Comparison of ENCODE assay signal across 8 cellular contexts in the genomic region with DNA sequence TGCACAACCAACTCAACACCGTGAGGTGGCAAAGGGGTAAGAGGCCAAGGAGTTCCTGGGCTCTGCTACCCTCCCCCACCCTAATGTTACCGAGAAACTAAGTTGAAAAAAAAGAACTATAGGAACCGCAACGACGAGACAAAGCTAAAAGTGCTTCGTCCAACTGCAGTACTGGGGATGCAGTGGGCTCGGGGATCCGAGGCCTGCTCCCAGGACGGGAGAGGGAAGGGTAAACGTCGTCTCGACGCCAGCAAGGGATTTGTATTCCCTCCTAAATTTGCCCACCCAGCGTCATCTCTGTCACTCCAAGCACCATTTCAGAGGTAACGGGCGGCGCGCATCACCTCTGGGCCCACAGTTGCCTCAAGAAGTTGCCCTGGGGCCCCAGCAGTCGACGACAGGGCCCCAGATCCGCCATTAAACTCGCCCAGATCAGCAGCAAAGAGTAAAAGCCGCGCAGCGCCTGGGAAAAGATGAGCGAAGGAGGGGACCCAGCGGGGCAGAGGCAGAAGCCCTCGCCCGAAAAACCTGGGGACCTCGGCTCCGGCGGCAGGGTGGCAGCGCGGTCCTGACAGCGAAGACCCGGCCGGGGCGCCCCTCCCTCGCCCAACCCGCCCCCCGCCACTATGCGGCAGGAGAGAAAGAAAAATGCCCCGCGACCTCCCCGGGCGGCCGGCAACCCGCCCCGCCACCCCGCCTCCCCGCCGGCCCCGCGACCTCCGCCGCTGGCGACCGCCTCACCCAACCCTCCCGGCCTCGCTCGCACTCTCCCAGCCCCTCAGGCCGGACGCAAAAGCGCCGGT. TPM values are rescaled to one million over a fixed set of nuclear protein-coding genes. Genes with fewer than 3 reads are reported as not detected.
A peak's percentile ranks its signal among the peaks of the same experiment; 100 is the strongest.
DNase-seq lines count a peak whose midpoint lies in the region; ATAC-seq and TF ChIP-seq lines count a peak whose summit lies in the region.

No MANE protein-coding gene starts in this region.

- peak overlapping the region; percentile 86 for H3K4me2 ChIP-seq in Karpas-422 (ENCODE audit: low read depth, low read length, poor library complexity, severe bottlenecking)

- no peaks in the 10 kb centered on the region for H3K9me2 ChIP-seq in Karpas-422 (replicated peaks; ENCODE audit: insufficient read depth, low read length)

- H3K36me3 ChIP-seq in Karpas-422 (ENCODE audit: insufficient read depth, low read length): peaks cover 9% of the 10 kb centered on the region
- no peaks in the 10 kb centered on the region for H3K36me3 ChIP-seq in lung (ENCODE audit: control insufficient read depth in 2 of 2, insufficient read depth in 2 of 2, low read length in 2 of 2)

- DNase-seq in AG08396 (ENCODE audit: low spot score) (peak; percentile 29), Karpas-422 (peak; percentile 77), dermis blood vessel endothelial cell (peak; percentile 42), lung (ENCODE audit: low spot score) (peak; percentile 35), NCI-H510A treated with DMSO at 0.1 percent for 48 hours (lab: John Stamatoyannopoulos, UW) (no peak)
- DNase-seq in activated CD4-positive, alpha-beta T cell treated with anti-CD3 and anti-CD28 coated beads, Interleukin-2, amount 50 U/mL, for 1 hour: peak; percentile 45
- DNase-seq in stimulated activated CD4-positive, alpha-beta T cell treated with anti-CD3 and anti-CD28 coated beads, TNF-alpha, amount 100 ng/mL, for 24 hours (ENCODE audit: low read depth in 3 of 3): peak; percentile 8 to 35 (median 14)

- H4K20me1 ChIP-seq in Karpas-422 (ENCODE audit: insufficient read depth, low read depth, low read length): no peaks in the 10 kb centered on the region

- ATAC-seq in lung (ENCODE audit: insufficient read depth, low FRiP score): no peak

- H3K9ac ChIP-seq in Karpas-422 (ENCODE audit: low read length): peak overlapping the region; percentile 93

- peaks cover 23% of the 10 kb centered on the region for H3K4me1 ChIP-seq in Karpas-422 (ENCODE audit: low read length)
- H3K4me1 ChIP-seq in lung (ENCODE audit: control insufficient read depth in 2 of 2, insufficient read depth in 2 of 2, low read length in 2 of 2): peaks cover 6 to 9% of the 10 kb centered on the region in 2 donors

- no peaks in the 10 kb centered on the region for H3K27me3 ChIP-seq in Karpas-422 (ENCODE audit: low read length)
- no peaks in the 10 kb centered on the region for H3K27me3 ChIP-seq in lung (ENCODE audit: control insufficient read depth, insufficient read depth)

- H3K9me3 ChIP-seq in Karpas-422 (ENCODE audit: low read length) (no peaks in the 10 kb centered on the region), lung (ENCODE audit: control insufficient read depth in 2 of 2, insufficient read depth in 1 of 2, low read length in 1 of 2) (no peaks in the 10 kb centered on the region)

- peak overlapping the region; percentile 85 for H3K27ac ChIP-seq in Karpas-422 (ENCODE audit: low read length)
- peak overlapping the region; percentile 95 to 99 for H3K27ac ChIP-seq in lung (ENCODE audit: low read depth in 1 of 2, low read length in 1 of 2)

- TF ChIP-seq CTCF in lung (IDR thresholded peaks at IDR 0.05; ENCODE audit: control extremely low read depth, extremely low read depth): no peak

- peak; percentile 15 for TF ChIP-seq POLR2A in GM19099 (IDR thresholded peaks at IDR 0.05; ENCODE audit: extremely low read depth, insufficient read length, low read depth)

- H3K79me2 ChIP-seq in Karpas-422 (ENCODE audit: low read length): peaks cover 42% of the 10 kb centered on the region

- H2AFZ ChIP-seq in Karpas-422 (ENCODE audit: low read length): peak overlapping the region; percentile 85

- WGBS in lung, 2 donors: 0% methylated on average over 41 to 61 of the region's 65 CpGs

- H3K4me3 ChIP-seq in Karpas-422 (ENCODE audit: low read length): peak overlapping the region; percentile 90
- peak overlapping the region; percentile 73 for H3K4me3 ChIP-seq in lung

RNA-seq across cellular contexts. Expression of a gene that starts 0.7 kb away (rescaled TPM):
- total RNA-seq in Karpas-422 (2014; rRNA removed; shearing (Covaris generic); ENCODE audit: low replicate concordance): 7.1 and 27.9 TPM in 2 replicates
- total RNA-seq in dermis blood vessel endothelial cell (12.6 and 14.8 TPM in 2 replicates), lung (10 to 100 TPM; 10.5 to 32.8 TPM)
- polyA plus RNA-seq in lung: 1 to 10 TPM; 5.6 to 6.8 TPM
